14 cellular contexts compared by ENCODE assay signal in the genomic region with DNA sequence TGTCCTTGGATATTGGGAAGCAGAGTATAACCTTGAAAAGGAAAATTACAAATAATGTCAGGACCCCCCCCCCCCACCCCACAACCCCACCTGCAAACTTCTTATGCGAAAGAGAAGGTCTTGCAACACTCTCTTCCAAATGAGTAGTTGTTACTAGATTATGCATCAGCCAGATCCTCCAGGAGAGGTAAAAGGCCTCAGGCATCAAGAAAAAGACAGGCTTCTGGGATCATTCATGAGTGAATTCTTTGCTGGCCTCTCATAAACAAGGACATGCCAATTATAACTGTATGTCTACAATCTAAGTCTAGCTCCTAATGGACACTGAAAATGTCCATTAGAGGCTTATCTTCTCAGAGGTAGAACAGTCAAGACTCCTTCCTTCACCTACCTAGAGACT.
A peak's percentile ranks its signal among the peaks of the same experiment; 100 is the strongest.
DNase-seq lines count a peak whose midpoint lies in the region; ATAC-seq and TF ChIP-seq lines count a peak whose summit lies in the region.
"Had no signal": no experiment of that assay in that cellular context is flagged by ENCODE, and none has a peak within 500 bp of the region (broad histone marks: within the 10 kb centered on the region; RNA-seq: fewer than 3 reads in every experiment).

No MANE protein-coding gene starts in this region.

- H3K4me3 ChIP-seq in breast epithelium (no peak overlapping the region), thyroid gland (replicated peaks in 1 of 3) (no peak overlapping the region)
- H3K4me3 ChIP-seq: BLaER1 had no signal

- no peak for TF ChIP-seq POLR2A in breast epithelium (IDR thresholded peaks at IDR 0.05)
- no peak for TF ChIP-seq POLR2A in thyroid gland (IDR thresholded peaks at IDR 0.05)

- H3K27me3 ChIP-seq in breast epithelium (no peaks in the 10 kb centered on the region), foreskin keratinocyte (no peaks in the 10 kb centered on the region), thyroid gland (no peaks in the 10 kb centered on the region)
- H3K27me3 ChIP-seq: BLaER1 had no signal

- DNase-seq in MCF 10A (ENCODE audit: unreplicated experiment) (peak; percentile 7), breast epithelium (ENCODE audit: low spot score in 2 of 2) (no peak), foreskin keratinocyte (peak; percentile 1 to 29), renal cortical epithelial cell (ENCODE audit: low read depth) (peak; percentile 58), SW480 (ENCODE audit: low spot score) (no peak), thyroid gland (no peak), cerebellar nuclear complex (lab: John Stamatoyannopoulos, UW) (no peak)
- DNase-seq: 8988T; CD4-positive, alpha-beta memory T cell; DMS79 treated with DMSO at 0.1 percent for 48 hours; GF-D8; H9 had no signal

- H3K4me3 Mint-ChIP-seq in MCF 10A (ENCODE audit: unreplicated experiment), result no peak overlapping the region
- H3K4me3 Mint-ChIP-seq: CD14-positive monocyte, H9 had no signal

- no peak for TF ChIP-seq CTCF in MCF 10A (IDR thresholded peaks at IDR 0.05; ENCODE audit: unreplicated experiment)
- no peak for TF ChIP-seq CTCF in breast epithelium (IDR thresholded peaks at IDR 0.05)
- no peak for TF ChIP-seq CTCF in foreskin keratinocyte (conservative IDR thresholded peaks at IDR 0.05)
- TF ChIP-seq CTCF in thyroid gland (IDR thresholded peaks at IDR 0.05), result no peak

- H3K36me3 ChIP-seq in breast epithelium (no peaks in the 10 kb centered on the region), thyroid gland (no peaks in the 10 kb centered on the region)
- H3K36me3 ChIP-seq: BLaER1 had no signal

- no peaks in the 10 kb centered on the region for H3K27me3 Mint-ChIP-seq in MCF 10A (ENCODE audit: insufficient read depth, unreplicated experiment)
- H3K27me3 Mint-ChIP-seq: CD4-positive, alpha-beta memory T cell had no signal

- intact Hi-C loops in MCF 10A (cut with micrococcal nuclease) (no loop called here), breast epithelium (cut with DNase I; ENCODE audit: low total_unique reads) (no loop called here), thyroid gland (cut with DNase I) (no loop called here)

- no peaks in the 10 kb centered on the region for H3K9me3 Mint-ChIP-seq in MCF 10A (ENCODE audit: unreplicated experiment)

- no peaks in the 10 kb centered on the region for H3K9me3 ChIP-seq in breast epithelium
- H3K9me3 ChIP-seq in thyroid gland, result no peaks in the 10 kb centered on the region
- H3K9me3 ChIP-seq: BLaER1 had no signal

- BruUV-seq in MCF 10A (replicated peaks; lab: Mats Ljungman, UMichigan), result no TSS peak

- ATAC-seq in foreskin keratinocyte, result no peak

- POLR2A ChIA-PET in MCF 10A (lab: Yijun Ruan, JAX), result interaction anchor here (0.7 kb wide), 1 partner anchor 1771 kb away, joined by 3 read pairs; no protein-coding TSS in a partner anchor

- H3K4me1 ChIP-seq in breast epithelium (no peaks in the 10 kb centered on the region), foreskin keratinocyte (no peaks in the 10 kb centered on the region), thyroid gland (no peaks in the 10 kb centered on the region)
- H3K4me1 ChIP-seq: BLaER1 had no signal

- H3K27ac Mint-ChIP-seq in MCF 10A (ENCODE audit: low read depth, unreplicated experiment), result no peak overlapping the region
- H3K27ac Mint-ChIP-seq: CD14-positive monocyte; CD4-positive, alpha-beta memory T cell; H9 had no signal

- CTCF ChIA-PET in MCF 10A (lab: Yijun Ruan, JAX), result no interaction called here

- no peaks in the 10 kb centered on the region for H3K36me3 Mint-ChIP-seq in MCF 10A (ENCODE audit: insufficient read depth, unreplicated experiment)
- H3K36me3 Mint-ChIP-seq: CD14-positive monocyte; CD4-positive, alpha-beta memory T cell had no signal

- WGBS in thyroid gland, 2 donors, result 77 to 86% methylated on average over 1 of the region's 1 CpG

- H3K27ac ChIP-seq in breast epithelium (no peak overlapping the region), foreskin keratinocyte (no peak overlapping the region), thyroid gland (no peak overlapping the region)
- H3K27ac ChIP-seq: BLaER1 had no signal

- H3K4me1 Mint-ChIP-seq in MCF 10A (ENCODE audit: insufficient read depth, unreplicated experiment), result no peaks in the 10 kb centered on the region
- H3K4me1 Mint-ChIP-seq: CD14-positive monocyte; CD4-positive, alpha-beta memory T cell had no signal

Comparison
In these comparisons a context has a peak if more than half of its experiments do, and no peak if none do; other contexts are left out.
1. DNase-seq: peak in MCF 10A (single experiment), foreskin keratinocyte (2 of 2) and renal cortical epithelial cell (single experiment); none in breast epithelium (0 of 2), SW480 (single experiment), thyroid gland (0 of 2) and cerebellar nuclear complex (0 of 2).